8 cellular contexts compared by ENCODE assay signal in the genomic region with DNA sequence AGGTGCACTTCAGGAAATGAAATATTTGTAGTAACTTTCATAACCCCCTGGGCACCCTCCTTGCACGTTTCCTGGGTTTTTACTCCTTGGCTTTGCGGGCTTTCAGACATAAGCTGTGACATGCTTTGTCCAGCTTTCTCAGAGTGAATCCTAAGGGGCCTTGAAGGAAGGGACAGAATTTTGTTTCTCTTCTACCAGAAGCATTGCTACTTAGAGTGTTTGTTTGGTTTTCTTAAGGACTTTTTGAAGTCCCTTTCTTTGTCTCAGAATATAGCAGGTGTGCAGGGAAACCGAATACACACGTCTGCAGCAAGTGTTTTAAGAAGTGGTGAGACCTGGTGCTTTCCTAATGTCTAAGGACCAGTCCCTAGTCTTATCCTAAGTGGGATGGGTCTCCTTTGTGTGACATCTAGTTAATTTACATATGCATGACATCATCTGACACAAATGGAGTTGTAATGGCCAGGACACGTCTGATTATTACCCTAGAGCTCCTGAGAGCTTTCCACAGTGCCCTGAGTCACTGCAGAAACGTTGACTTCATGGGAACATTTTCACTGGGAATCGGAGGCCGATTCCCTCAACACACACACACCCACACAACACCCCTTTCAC. TPM values are rescaled to one million over a fixed set of nuclear protein-coding genes. Genes with fewer than 3 reads are reported as not detected.
DNase-seq lines count a peak whose midpoint lies in the region; ATAC-seq and TF ChIP-seq lines count a peak whose summit lies in the region.

No MANE protein-coding gene starts in this region.

- no peak overlapping the region for H3K27ac ChIP-seq in CD4-positive, CD25-positive, alpha-beta regulatory T cell (ENCODE audit: insufficient read depth, low read length, poor library complexity, severe bottlenecking)
- H3K27ac ChIP-seq in right cardiac atrium (ENCODE audit: low read length) (no peak overlapping the region), sigmoid colon (peak overlapping the region in 3 of 4 donors; percentile 53 to 72 (median 69))

- TF ChIP-seq CTCF in sigmoid colon (IDR thresholded peaks at IDR 0.05) = no peak

- H3K27ac Mint-ChIP-seq in CD4-positive, CD25-positive, alpha-beta regulatory T cell = no peak overlapping the region
- no peak overlapping the region for H3K27ac Mint-ChIP-seq in T-cell

- 41% methylated on average over 8 of the region's 8 CpGs for WGBS in right cardiac atrium
- 9 to 29% methylated on average over 8 of the region's 8 CpGs for WGBS in sigmoid colon, 2 donors

- H3K27me3 ChIP-seq in CD4-positive, CD25-positive, alpha-beta regulatory T cell (ENCODE audit: control insufficient read depth, insufficient read depth, low read length) = peaks cover 19% of the 10 kb centered on the region
- H3K27me3 ChIP-seq in right cardiac atrium (ENCODE audit: control insufficient read depth, insufficient read depth) = no peaks in the 10 kb centered on the region
- no peaks in the 10 kb centered on the region for H3K27me3 ChIP-seq in sigmoid colon

- H3K9me3 Mint-ChIP-seq in CD4-positive, CD25-positive, alpha-beta regulatory T cell = no peaks in the 10 kb centered on the region
- no peaks in the 10 kb centered on the region for H3K9me3 Mint-ChIP-seq in T-cell

- intact Hi-C loops in right cardiac atrium (cut with DNase I) = no loop called here
- intact Hi-C loops in sigmoid colon (cut with DNase I) = loop anchor here (2.0 kb wide), 1 partner anchor 37 kb away; a partner anchor contains a TSS

- peak in 1 of 2 donors; percentile 21 for TF ChIP-seq POLR2A in sigmoid colon (IDR thresholded peaks at IDR 0.05)

- CTCF ChIA-PET in T-cell (lab: Charles Lee) = interaction anchor here in 1 of 2 donors (0.6 kb wide), 1 partner anchor 351 kb away, joined by 3 read pairs; no protein-coding TSS in a partner anchor

- H3K27me3 Mint-ChIP-seq in CD4-positive, CD25-positive, alpha-beta regulatory T cell = peaks cover 57% of the 10 kb centered on the region
- H3K27me3 Mint-ChIP-seq in T-cell = peaks cover 55 to 62% of the 10 kb centered on the region in 2 donors

- H3K36me3 ChIP-seq in CD4-positive, CD25-positive, alpha-beta regulatory T cell (ENCODE audit: control insufficient read depth, insufficient read depth, low read length) = no peaks in the 10 kb centered on the region
- H3K36me3 ChIP-seq in sigmoid colon = no peaks in the 10 kb centered on the region

- H3K4me1 Mint-ChIP-seq in CD4-positive, CD25-positive, alpha-beta regulatory T cell = peaks cover 0 to 11% (median 8%) of the 10 kb centered on the region in 4 donors
- H3K4me1 Mint-ChIP-seq in T-cell = peaks cover 7 to 12% (median 8%) of the 10 kb centered on the region in 3 donors

- TF ChIP-seq EP300 in sigmoid colon (IDR thresholded peaks at IDR 0.05) = no peak

- H3K4me3 Mint-ChIP-seq in CD4-positive, CD25-positive, alpha-beta regulatory T cell = peak overlapping the region; percentile 57 to 94 (median 82)
- peak overlapping the region; percentile 62 to 82 (median 82) for H3K4me3 Mint-ChIP-seq in T-cell

- peaks cover 11% of the 10 kb centered on the region for H3K4me1 ChIP-seq in CD4-positive, CD25-positive, alpha-beta regulatory T cell (ENCODE audit: control insufficient read depth, insufficient read depth, low read length, poor library complexity, severe bottlenecking)
- no peaks in the 10 kb centered on the region for H3K4me1 ChIP-seq in right cardiac atrium (ENCODE audit: control insufficient read depth, insufficient read depth, low read length)
- peaks cover 0 to 18% (median 15%) of the 10 kb centered on the region in 4 donors for H3K4me1 ChIP-seq in sigmoid colon

- peak overlapping the region; percentile 40 for H3K4me3 ChIP-seq in CD4-positive, CD25-positive, alpha-beta regulatory T cell (ENCODE audit: low read depth, low read length)
- H3K4me3 ChIP-seq in right cardiac atrium (ENCODE audit: low read length) (peak overlapping the region; percentile 61), sigmoid colon (peak overlapping the region; percentile 55 to 85 (median 72))

- POLR2A ChIA-PET in T-cell (lab: Charles Lee) = no interaction called here

- no peak for ATAC-seq in CD4-positive, CD25-positive, alpha-beta regulatory T cell (ENCODE audit: low read depth in 2 of 2)
- ATAC-seq in GM21619 (IDR thresholded peaks at IDR 0.05; ENCODE audit: unreplicated experiment) (peak; percentile 13), T-cell (replicated peaks in 1 of 4) (peak in 2 of 4 experiments; percentile 5 to 39), right cardiac atrium (peak; percentile 13 to 28)

- no peaks in the 10 kb centered on the region for H3K36me3 Mint-ChIP-seq in CD4-positive, CD25-positive, alpha-beta regulatory T cell
- H3K36me3 Mint-ChIP-seq in T-cell = no peaks in the 10 kb centered on the region

- peak in 1 of 3 donors; percentile 3 for DNase-seq in CD4-positive, CD25-positive, alpha-beta regulatory T cell
- DNase-seq in T-cell = peak in 1 of 34 experiments; percentile 1
- DNase-seq in right cardiac atrium = no peak
- DNase-seq in sigmoid colon = no peak
- DNase-seq in HPDE6-E6E7 (ENCODE audit: extremely low spot score) = no peak
- no peak for DNase-seq in stimulated activated CD4-positive, alpha-beta T cell treated with anti-CD3 and anti-CD28 coated beads, Interleukin-4, amount 100 ng/mL, for 4 hours
- no peak for DNase-seq in stimulated activated CD4-positive, alpha-beta T cell treated with anti-CD3 and anti-CD28 coated beads, Interleukin-2, amount 100 ng/mL, for 24 hours

- H3K9me3 ChIP-seq in CD4-positive, CD25-positive, alpha-beta regulatory T cell (ENCODE audit: control insufficient read depth in 2 of 2, low read length in 2 of 2) = no peaks in the 10 kb centered on the region
- H3K9me3 ChIP-seq in right cardiac atrium (ENCODE audit: control insufficient read depth, low read length) = no peaks in the 10 kb centered on the region
- H3K9me3 ChIP-seq in sigmoid colon = no peaks in the 10 kb centered on the region

RNA-seq across cellular contexts. Expression of a gene that starts 1.3 kb away (rescaled TPM):
- total RNA-seq in CD4-positive, CD25-positive, alpha-beta regulatory T cell = 1.1 TPM
- under 1 TPM in 1 of 4 donors, not detected in 3; 0.52 TPM for polyA plus RNA-seq in CD4-positive, CD25-positive, alpha-beta regulatory T cell
- 1 to 10 TPM in 4 of 5 donors, under 1 TPM in 1; 0.57 to 3.2 (median 1.1) TPM for total RNA-seq in T-cell
- 10 to 100 TPM in 3 of 4 donors, 1 to 10 TPM in 1; 8.6 to 17.6 (median 13.4) TPM for total RNA-seq in right cardiac atrium
- polyA plus RNA-seq in right cardiac atrium = 7.9 TPM
- 10 to 100 TPM; 14.6 to 26.0 (median 21.0) TPM for total RNA-seq in sigmoid colon
- polyA plus RNA-seq in sigmoid colon = 1 to 10 TPM; 2.8 to 8.4 (median 4.6) TPM

RNA-seq across cellular contexts. Expression of a gene that starts 36.9 kb away (rescaled TPM):
- total RNA-seq in CD4-positive, CD25-positive, alpha-beta regulatory T cell = 0.47 TPM
- polyA plus RNA-seq in CD4-positive, CD25-positive, alpha-beta regulatory T cell = 1 to 10 TPM in 2 of 4 donors, under 1 TPM in 2; 0.20 to 2.5 (median 0.82) TPM
- total RNA-seq in T-cell (1 to 10 TPM in 3 of 5 donors, under 1 TPM in 2; 0.82 to 2.9 (median 1.4) TPM), right cardiac atrium (1 to 10 TPM; 4.9 to 8.2 (median 7.3) TPM), sigmoid colon (1 to 10 TPM; 3.0 to 8.2 (median 5.0) TPM)
- polyA plus RNA-seq in right cardiac atrium (1.6 TPM), sigmoid colon (1 to 10 TPM; 1.8 to 5.2 (median 2.4) TPM)

Comparison
In these comparisons a context has a peak if more than half of its experiments do, and no peak if none do; other contexts are left out.
1. ATAC-seq: peak in GM21619 (single experiment) and right cardiac atrium (2 of 2); none in CD4-positive, CD25-positive, alpha-beta regulatory T cell (0 of 2).
2. H3K27ac ChIP-seq: peak in sigmoid colon (3 of 4); none in CD4-positive, CD25-positive, alpha-beta regulatory T cell (single experiment) and right cardiac atrium (single experiment).
3. Peak in every context shown above with its lines, with median percentiles within 50 percentile points of each other: H3K4me3 ChIP-seq.